In genomic region chr4:20251796-20252655, GRCh38 we compare ENCODE assay signal across 8 cellular contexts. TPM values are rescaled to one million over a fixed set of nuclear protein-coding genes. Genes with fewer than 3 reads are reported as not detected.
DNase-seq lines count a peak whose midpoint lies in the region; ATAC-seq, FAIRE-seq and TF ChIP-seq lines count a peak whose summit lies in the region.
"Had no signal": no experiment of that assay in that cellular context is flagged by ENCODE, and none has a peak within 500 bp of the region (broad histone marks: within the 10 kb centered on the region; RNA-seq: fewer than 3 reads in every experiment).

A gene with protein sequence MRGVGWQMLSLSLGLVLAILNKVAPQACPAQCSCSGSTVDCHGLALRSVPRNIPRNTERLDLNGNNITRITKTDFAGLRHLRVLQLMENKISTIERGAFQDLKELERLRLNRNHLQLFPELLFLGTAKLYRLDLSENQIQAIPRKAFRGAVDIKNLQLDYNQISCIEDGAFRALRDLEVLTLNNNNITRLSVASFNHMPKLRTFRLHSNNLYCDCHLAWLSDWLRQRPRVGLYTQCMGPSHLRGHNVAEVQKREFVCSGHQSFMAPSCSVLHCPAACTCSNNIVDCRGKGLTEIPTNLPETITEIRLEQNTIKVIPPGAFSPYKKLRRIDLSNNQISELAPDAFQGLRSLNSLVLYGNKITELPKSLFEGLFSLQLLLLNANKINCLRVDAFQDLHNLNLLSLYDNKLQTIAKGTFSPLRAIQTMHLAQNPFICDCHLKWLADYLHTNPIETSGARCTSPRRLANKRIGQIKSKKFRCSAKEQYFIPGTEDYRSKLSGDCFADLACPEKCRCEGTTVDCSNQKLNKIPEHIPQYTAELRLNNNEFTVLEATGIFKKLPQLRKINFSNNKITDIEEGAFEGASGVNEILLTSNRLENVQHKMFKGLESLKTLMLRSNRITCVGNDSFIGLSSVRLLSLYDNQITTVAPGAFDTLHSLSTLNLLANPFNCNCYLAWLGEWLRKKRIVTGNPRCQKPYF (N-terminal part only) (plus strand): TSS chr4:20251905. CDS start chr4:20253816, 1,911 bp downstream.

- peak; percentile 66 for ATAC-seq in SK-N-SH treated with all-trans-retinoic acid at 6 μM for 48 hours

- H3K4me3 ChIP-seq in H7 (ENCODE audit: insufficient read depth, low read depth, low read length), result peak within 1 kb of the TSS; percentile 68
- peak within 1 kb of the TSS; percentile 46 to 87 (median 72) for H3K4me3 ChIP-seq in dorsolateral prefrontal cortex
- peak within 1 kb of the TSS; percentile 39 for H3K4me3 ChIP-seq in lower leg skin (ENCODE audit: low read depth, poor library complexity, severe bottlenecking)
- H3K4me3 ChIP-seq in stomach smooth muscle (ENCODE audit: low read length in 2 of 2), result peak within 1 kb of the TSS; percentile 71 to 80

- TF ChIP-seq POLR2A in GM12892 (IDR thresholded peaks at IDR 0.05; ENCODE audit: low read depth, low read length) (no peak), lower leg skin (IDR thresholded peaks at IDR 0.05) (peak in 1 of 2 donors; percentile 51)

- no peaks in the 10 kb centered on the region for H3K36me3 ChIP-seq in H7 (replicated peaks; ENCODE audit: control insufficient read depth, insufficient read depth, low read length)
- H3K36me3 ChIP-seq in stomach smooth muscle (ENCODE audit: control insufficient read depth in 2 of 2, insufficient read depth in 2 of 2, low read length in 2 of 2), result no peaks in the 10 kb centered on the region

- TF ChIP-seq CTCF in dorsolateral prefrontal cortex (IDR thresholded peaks at IDR 0.05 in 54 of 56, conservative IDR thresholded peaks at IDR 0.05 in 2 of 56; ENCODE audit: low read depth in 1 of 56, partially characterized antibody in 56 of 56), result peak in 27 of 56 donors; percentile 0 to 72 (median 23)
- no peak for TF ChIP-seq CTCF in lower leg skin (IDR thresholded peaks at IDR 0.05)

- no peak for FAIRE-seq in GM12892 (lab: Jason Lieb, UNC)
- FAIRE-seq: endometrium had no signal

- DNase-seq in GM12892 (ENCODE audit: insufficient read length) (peak; percentile 47), H7 (peak; percentile 96), LHCN-M2 (ENCODE audit: low read depth) (peak; percentile 31), dorsolateral prefrontal cortex (peak in 9 of 10 donors; percentile 22 to 82 (median 72)), lower leg skin (ENCODE audit: low spot score in 2 of 2) (peak; percentile 71 to 96)

- H3K9me3 ChIP-seq in stomach smooth muscle (ENCODE audit: control insufficient read depth in 2 of 2, low read length in 2 of 2), result no peaks in the 10 kb centered on the region

- intact Hi-C loops in dorsolateral prefrontal cortex (cut with DNase I) (no loop called here), lower leg skin (cut with DNase I; ENCODE audit: low total_unique reads) (no loop called here)

- peak within 1 kb of the TSS; percentile 42 to 49 for H3K9ac ChIP-seq in stomach smooth muscle (ENCODE audit: low read length in 2 of 2)

- H3K27ac ChIP-seq in dorsolateral prefrontal cortex (peak within 1 kb of the TSS in 48 of 59 donors; percentile 5 to 84 (median 61)), stomach smooth muscle (ENCODE audit: low read length) (no peak within 1 kb of the TSS)

- H3K4me1 ChIP-seq in stomach smooth muscle (ENCODE audit: control insufficient read depth, insufficient read depth, low read length), result peaks cover 34% of the 10 kb centered on the region

- WGBS in lower leg skin, 2 donors, result 0 to 1% methylated on average over 63 to 65 of the region's 85 CpGs

- peaks cover 66% of the 10 kb centered on the region for H3K27me3 ChIP-seq in H7 (ENCODE audit: control insufficient read depth, insufficient read depth, low read length)
- H3K27me3 ChIP-seq in dorsolateral prefrontal cortex, result peaks cover 0 to 44% (median 16%) of the 10 kb centered on the region in 45 donors
- H3K27me3 ChIP-seq in stomach smooth muscle (ENCODE audit: control insufficient read depth in 1 of 2, insufficient read depth in 2 of 2, low read length in 2 of 2), result peaks cover 24 to 40% of the 10 kb centered on the region in 2 donors

TF ChIP-seq in SK-N-SH treated with all-trans-retinoic acid at 6 μM for 48 hours, 23 proteins besides CTCF, POLR2A, EP300 and RAD21:
- TF ChIP-seq CREB5 (CRISPR knock-in tag; IDR thresholded peaks at IDR 0.05; ENCODE audit: low read depth), result no peak
- TF ChIP-seq PPARA (CRISPR knock-in tag; IDR thresholded peaks at IDR 0.05; ENCODE audit: borderline replicate concordance), result no peak
- TF ChIP-seq ZNF8 (CRISPR knock-in tag; IDR thresholded peaks at IDR 0.05), result no peak
- no peak for TF ChIP-seq OSR1 (CRISPR knock-in tag; IDR thresholded peaks at IDR 0.05)
- no peak for TF ChIP-seq CSRNP3 (CRISPR knock-in tag; IDR thresholded peaks at IDR 0.05)
- TF ChIP-seq ESRRG (CRISPR knock-in tag; IDR thresholded peaks at IDR 0.05), result no peak
- no peak for TF ChIP-seq ZNF565 (CRISPR knock-in tag; conservative IDR thresholded peaks at IDR 0.05; ENCODE audit: low read depth)
TF ChIP-seq in SK-N-SH treated with all-trans-retinoic acid at 6 μM for 48 hours: peak in this region for 0.

RNA-seq across cellular contexts. Expression of the gene that starts here (rescaled TPM):
- not detected for polyA plus RNA-seq in GM12892 (2012; ENCODE audit: missing spikeins)
- 1.7 and 2.0 TPM in 2 replicates for total RNA-seq in H7 (2014; rRNA removed; shearing (Covaris generic))
- total RNA-seq in LHCN-M2 (2014; rRNA removed) (2.0 and 2.8 TPM in 2 replicates), dorsolateral prefrontal cortex (10 to 100 TPM; 17.5 to 93.1 (median 45.8) TPM), lower leg skin (1 to 10 TPM in 3 of 4 donors, under 1 TPM in 1; 0.97 to 4.2 (median 3.8) TPM)
- 0.90 TPM for polyA plus RNA-seq in LHCN-M2 (2012)

Comparison
In these comparisons a context has a peak if more than half of its experiments do, and no peak if none do; other contexts are left out.
1. DNase-seq: peak in every context shown above with its lines; median percentile 96 in H7; 84 in lower leg skin; 72 in dorsolateral prefrontal cortex; 47 in GM12892; 31 in LHCN-M2.